In the genomic region with DNA sequence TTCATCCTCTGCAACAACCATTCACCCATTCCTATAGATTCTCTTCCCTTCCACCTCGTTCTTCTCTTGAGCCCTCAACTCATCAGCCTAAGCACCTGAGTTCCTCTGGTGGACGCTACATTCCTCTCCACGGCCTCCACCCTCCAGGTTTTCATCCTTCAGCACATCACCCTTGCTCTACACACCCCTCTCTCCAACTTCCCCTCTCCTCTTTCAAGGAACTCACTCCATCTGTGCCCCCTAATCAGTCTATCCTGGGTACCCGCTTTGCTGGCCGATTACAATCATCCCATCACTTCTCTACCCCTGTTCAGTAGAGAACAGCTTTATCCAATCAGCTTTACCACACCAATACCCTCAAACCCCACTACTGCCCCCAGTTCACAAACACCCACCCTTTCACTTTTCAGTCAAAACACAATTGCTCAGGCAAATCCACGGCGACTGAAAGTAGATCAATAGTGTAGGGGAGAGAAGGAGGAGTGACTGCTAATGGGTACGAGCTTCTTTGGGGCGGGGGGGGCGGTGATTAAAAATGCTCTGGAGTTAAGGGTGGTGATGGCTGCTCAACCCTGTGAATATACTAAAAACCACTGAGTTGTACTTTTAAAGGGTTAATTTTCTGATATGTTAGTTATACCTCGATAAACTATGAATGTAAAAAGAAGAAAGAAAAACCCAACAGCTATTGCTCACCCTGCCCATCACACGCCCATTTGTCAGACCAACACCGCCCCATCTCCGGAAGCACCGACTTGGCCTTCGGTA, we compare ENCODE assay signal across 8 cellular contexts. TPM values are rescaled to one million over a fixed set of nuclear protein-coding genes. Genes with fewer than 3 reads are reported as not detected.
DNase-seq lines count a peak whose midpoint lies in the region; ATAC-seq and TF ChIP-seq lines count a peak whose summit lies in the region.

No MANE protein-coding gene starts in this region.

- H3K27me3 ChIP-seq in GM23338 (ENCODE audit: insufficient read depth), result peaks cover 8% of the 10 kb centered on the region; the same call in 1 of the 2 replicates
- H3K27me3 ChIP-seq in Peyer's patch, result no peaks in the 10 kb centered on the region
- no peaks in the 10 kb centered on the region for H3K27me3 ChIP-seq in mammary epithelial cell (ENCODE audit: insufficient read depth, low read length)
- H3K27me3 ChIP-seq in right lobe of liver, result no peaks in the 10 kb centered on the region

- no peaks in the 10 kb centered on the region for H3F3A ChIP-seq in GM23338 (replicated peaks; ENCODE audit: low read depth)

- TF ChIP-seq POLR2A in Peyer's patch (IDR thresholded peaks at IDR 0.05), result no peak
- no peak for TF ChIP-seq POLR2A in right lobe of liver (IDR thresholded peaks at IDR 0.05)

- H3K9me3 Mint-ChIP-seq in GM23338, result no peaks in the 10 kb centered on the region; the same call in 2 of the 3 replicates
- H3K9me3 Mint-ChIP-seq in stimulated activated naive B cell treated with anti-CD40 and anti-IgM and Interleukin-4, amounts not matched to agents 10 μg/mL and 1 μg/mL and 100 μg/mL, for 72 hours, result peaks cover 4 to 5% of the 10 kb centered on the region in 2 donors

- peaks cover 7% of the 10 kb centered on the region for H3K27me3 Mint-ChIP-seq in GM23338 (ENCODE audit: insufficient read depth, low read depth, poor library complexity)
- H3K27me3 Mint-ChIP-seq in stimulated activated naive B cell treated with anti-CD40 and anti-IgM and Interleukin-4, amounts not matched to agents 10 μg/mL and 1 μg/mL and 100 μg/mL, for 72 hours, result no peaks in the 10 kb centered on the region

- peaks cover 48% of the 10 kb centered on the region for H3K79me2 ChIP-seq in GM23338 (replicated peaks; ENCODE audit: insufficient read depth)
- peaks cover 50% of the 10 kb centered on the region for H3K79me2 ChIP-seq in mammary epithelial cell (ENCODE audit: insufficient read depth, low read length)

- peak overlapping the region; percentile 63 for H3K9ac ChIP-seq in mammary epithelial cell (ENCODE audit: insufficient read depth, low read length)

- peak overlapping the region; percentile 72 for H3K4me3 Mint-ChIP-seq in GM23338
- H3K4me3 Mint-ChIP-seq in stimulated activated naive B cell treated with anti-CD40 and anti-IgM and Interleukin-4, amounts not matched to agents 10 μg/mL and 1 μg/mL and 100 μg/mL, for 72 hours, result peak overlapping the region; percentile 88 to 92

- no peak overlapping the region for H3K27ac ChIP-seq in GM23338 (ENCODE audit: low read depth)
- H3K27ac ChIP-seq in Peyer's patch, result peak overlapping the region; percentile 76 to 90 (median 86)
- peak overlapping the region; percentile 62 for H3K27ac ChIP-seq in mammary epithelial cell (ENCODE audit: insufficient read depth, low read depth, low read length)
- peak overlapping the region; percentile 57 to 87 (median 76) for H3K27ac ChIP-seq in right lobe of liver

- DNase-seq in EH (ENCODE audit: low read depth) (peak; percentile 44), GM23338 (ENCODE audit: low spot score) (peak; percentile 50), Peyer's patch (no peak), mammary epithelial cell (no peak), right lobe of liver (no peak), G401 (ENCODE audit: low spot score) (no peak)
- no peak for DNase-seq in stimulated activated naive B cell treated with anti-CD40 and anti-IgM and Interleukin-4, amounts not matched to agents 10 μg/mL and 1 μg/mL and 100 μg/mL, for 72 hours

- 12% methylated on average over 13 of the region's 16 CpGs for WGBS in mammary epithelial cell (ENCODE audit: low coverage, missing lambda C conversion rate)
- 29% methylated on average over 15 of the region's 16 CpGs for whole genome bisulfite sequencing in right lobe of liver (ENCODE audit: insufficient coverage, low coverage, low lambda C conversion rate, missing lambda C conversion rate)

- H3K4me1 Mint-ChIP-seq in GM23338, result peaks cover 14% of the 10 kb centered on the region
- peaks cover 22 to 45% of the 10 kb centered on the region in 2 donors for H3K4me1 Mint-ChIP-seq in stimulated activated naive B cell treated with anti-CD40 and anti-IgM and Interleukin-4, amounts not matched to agents 10 μg/mL and 1 μg/mL and 100 μg/mL, for 72 hours

- H3K4me3 ChIP-seq in GM23338 (peak overlapping the region; percentile 89), Peyer's patch (peak overlapping the region; percentile 82 to 97 (median 96)), mammary epithelial cell (replicated peaks in 1 of 3; ENCODE audit: insufficient read depth in 1 of 3, low read depth in 2 of 3, low read length in 3 of 3) (peak overlapping the region; percentile 84 to 95 (median 86)), right lobe of liver (peak overlapping the region; percentile 74 to 98 (median 93))

- in situ Hi-C loops in mammary epithelial cell (cut with MboI; ENCODE audit: low sequenced_read_pairs in 2 of 2) (no loop called here), G401 (cut with HindIII; ENCODE audit: low sequenced_read_pairs) (no loop called here)

- H3K4me2 ChIP-seq in GM23338 (peak overlapping the region; percentile 95), mammary epithelial cell (ENCODE audit: insufficient read depth, low read depth, low read length) (peak overlapping the region; percentile 90)

- H3K36me3 Mint-ChIP-seq in GM23338 (ENCODE audit: low read depth), result peaks cover 5% of the 10 kb centered on the region; the same call in 2 of the 3 replicates
- peaks cover 6 to 12% of the 10 kb centered on the region in 2 donors for H3K36me3 Mint-ChIP-seq in stimulated activated naive B cell treated with anti-CD40 and anti-IgM and Interleukin-4, amounts not matched to agents 10 μg/mL and 1 μg/mL and 100 μg/mL, for 72 hours

- intact Hi-C loops in mammary epithelial cell (cut with micrococcal nuclease), result loop anchor here (1.0 kb wide), 1 partner anchor 28 kb away; a partner anchor contains a TSS
- intact Hi-C loops in right lobe of liver (cut with DNase I), result no loop called here

- no peak for ATAC-seq in GM23338
- peak in 2 of 4 donors; percentile 2 to 42 for ATAC-seq in right lobe of liver
- peak; percentile 47 to 48 for ATAC-seq in stimulated activated naive B cell treated with anti-CD40 and anti-IgM and Interleukin-4, amounts not matched to agents 10 μg/mL and 1 μg/mL and 100 μg/mL, for 72 hours (replicated peaks)
- ATAC-seq in HG03469 (IDR thresholded peaks at IDR 0.05; ENCODE audit: unreplicated experiment), result no peak

- dilution Hi-C loops in mammary epithelial cell (cut with HindIII; ENCODE audit: low sequenced_read_pairs), result no loop called here

- CTCF ChIA-PET in mammary epithelial cell (lab: Charles Lee; ENCODE audit: low non-redundant PET), result interaction anchor here (0.5 to 0.6 kb wide), 2 partner anchors 17 to 296 kb away, joined by 4 read pairs; no protein-coding TSS in a partner anchor

- H3K27ac Mint-ChIP-seq in GM23338, result no peak overlapping the region
- peak overlapping the region; percentile 97 for H3K27ac Mint-ChIP-seq in stimulated activated naive B cell treated with anti-CD40 and anti-IgM and Interleukin-4, amounts not matched to agents 10 μg/mL and 1 μg/mL and 100 μg/mL, for 72 hours

- H4K20me1 ChIP-seq in GM23338 (replicated peaks; ENCODE audit: insufficient read depth) (peaks cover 3% of the 10 kb centered on the region; the same call in 1 of the 2 replicates), mammary epithelial cell (ENCODE audit: insufficient read depth, low read length) (no peaks in the 10 kb centered on the region)

- H3K9me3 ChIP-seq in Peyer's patch, result no peaks in the 10 kb centered on the region
- H3K9me3 ChIP-seq in mammary epithelial cell (replicated peaks; ENCODE audit: insufficient read depth, low read length), result no peaks in the 10 kb centered on the region
- no peaks in the 10 kb centered on the region for H3K9me3 ChIP-seq in right lobe of liver

- TF ChIP-seq CTCF in GM23338 (conservative IDR thresholded peaks at IDR 0.05; ENCODE audit: low read depth in 2 of 2) (no peak), Peyer's patch (IDR thresholded peaks at IDR 0.05) (no peak), mammary epithelial cell (conservative IDR thresholded peaks at IDR 0.05 in 1 of 2, IDR thresholded peaks at IDR 0.05 in 1 of 2; ENCODE audit: extremely low read depth in 1 of 2, insufficient read depth in 1 of 2, low read depth in 1 of 2, low read length in 2 of 2) (no peak), right lobe of liver (IDR thresholded peaks at IDR 0.05) (no peak)

- H3K4me1 ChIP-seq in GM23338 (ENCODE audit: insufficient read depth), result 0 out of 2 replicates have a peak, but pooled peaks cover 2% of the 10 kb centered on the region
- H3K4me1 ChIP-seq in Peyer's patch, result peaks cover 0 to 25% (median 3%) of the 10 kb centered on the region in 4 donors
- peaks cover 10% of the 10 kb centered on the region for H3K4me1 ChIP-seq in mammary epithelial cell (ENCODE audit: insufficient read depth, low read length)
- peaks cover 0 to 8% (median 0%) of the 10 kb centered on the region in 4 donors for H3K4me1 ChIP-seq in right lobe of liver

- H3K9me2 ChIP-seq in GM23338 (ENCODE audit: insufficient read depth), result no peaks in the 10 kb centered on the region

- H3K36me3 ChIP-seq in GM23338 (ENCODE audit: insufficient read depth) (no peaks in the 10 kb centered on the region), Peyer's patch (no peaks in the 10 kb centered on the region), mammary epithelial cell (ENCODE audit: insufficient read depth, low read length) (no peaks in the 10 kb centered on the region), right lobe of liver (no peaks in the 10 kb centered on the region)

- no TSS peak for BruUV-seq in mammary epithelial cell (replicated peaks; lab: Mats Ljungman, UMichigan)

- H2AFZ ChIP-seq in GM23338 (peak overlapping the region; percentile 86), mammary epithelial cell (ENCODE audit: low read depth, low read length) (peak overlapping the region; percentile 96)

RNA-seq across cellular contexts. Expression of a gene that starts 0.9 kb away (rescaled TPM):
- total RNA-seq in GM23338 (2014; rRNA removed; shearing (Covaris generic)), result 74.4 and 74.6 TPM in 2 replicates
- polyA plus RNA-seq in GM23338 (2016; fragmentation: Nextera tagmentation; extraction: Ambion mirVana) (31.0 and 33.9 TPM in 2 replicates), mammary epithelial cell (24.2 TPM)
- total RNA-seq in Peyer's patch (100 to 1,000 TPM in 1 of 4 donors, 10 to 100 TPM in 3; 36.4 to 134 (median 76.0) TPM), mammary epithelial cell (10 to 100 TPM; 45.5 to 58.0 TPM), right lobe of liver (10 to 100 TPM; 19.0 to 31.1 (median 25.7) TPM)
- 130 TPM for polyA minus RNA-seq in mammary epithelial cell
- 137 and 164 TPM in 2 replicates for total RNA-seq in G401 (2014; rRNA removed; shearing (Covaris generic))

RNA-seq across cellular contexts. Expression of a gene that starts 27.4 kb away (rescaled TPM):
- 22.4 and 25.3 TPM in 2 replicates for total RNA-seq in GM23338 (2014; rRNA removed; shearing (Covaris generic))
- polyA plus RNA-seq in GM23338 (2016; fragmentation: Nextera tagmentation; extraction: Ambion mirVana) (72.4 and 82.3 TPM in 2 replicates), mammary epithelial cell (12.1 TPM)
- total RNA-seq in Peyer's patch (10 to 100 TPM in 3 of 4 donors, 1 to 10 TPM in 1; 8.3 to 51.3 (median 26.5) TPM), mammary epithelial cell (10 to 100 TPM; 17.3 to 32.2 TPM), right lobe of liver (10 to 100 TPM; 24.8 to 41.1 (median 31.1) TPM)
- 1.7 TPM for polyA minus RNA-seq in mammary epithelial cell
- 43.1 and 44.7 TPM in 2 replicates for total RNA-seq in G401 (2014; rRNA removed; shearing (Covaris generic))

RNA-seq across cellular contexts. Expression of a gene that starts 32.7 kb away (rescaled TPM):
- 1,557 and 1,628 TPM in 2 replicates for total RNA-seq in GM23338 (2014; rRNA removed; shearing (Covaris generic))
- polyA plus RNA-seq in GM23338 (2016; fragmentation: Nextera tagmentation; extraction: Ambion mirVana) (2,501 and 2,645 TPM in 2 replicates), mammary epithelial cell (3,892 TPM)
- total RNA-seq in Peyer's patch (1,000 to 10,000 TPM in 2 of 4 donors, 100 to 1,000 TPM in 2; 845 to 1,874 (median 991) TPM), mammary epithelial cell (1,000 to 10,000 TPM; 1,496 to 1,607 TPM), right lobe of liver (100 to 1,000 TPM; 385 to 554 (median 483) TPM)
- polyA minus RNA-seq in mammary epithelial cell, result 979 TPM
- 3,937 and 4,835 TPM in 2 replicates for total RNA-seq in G401 (2014; rRNA removed; shearing (Covaris generic))

Comparison
In these comparisons a context has a peak if more than half of its experiments do, and no peak if none do; other contexts are left out.
1. DNase-seq: peak in EH (single experiment) and GM23338 (single experiment); none in Peyer's patch (0 of 3), mammary epithelial cell (single experiment), right lobe of liver (0 of 3), stimulated activated naive B cell treated with anti-CD40 and anti-IgM and Interleukin-4, amounts not matched to agents 10 μg/mL and 1 μg/mL and 100 μg/mL, for 72 hours (single experiment) and G401 (single experiment).
2. ATAC-seq: peak in stimulated activated naive B cell treated with anti-CD40 and anti-IgM and Interleukin-4, amounts not matched to agents 10 μg/mL and 1 μg/mL and 100 μg/mL, for 72 hours (2 of 2); none in GM23338 (single experiment) and HG03469 (single experiment).
3. Peak in every context shown above with its lines, with median percentiles within 50 percentile points of each other: H3K4me3 ChIP-seq.